9 cellular contexts compared by ENCODE assay signal in the genomic region with DNA sequence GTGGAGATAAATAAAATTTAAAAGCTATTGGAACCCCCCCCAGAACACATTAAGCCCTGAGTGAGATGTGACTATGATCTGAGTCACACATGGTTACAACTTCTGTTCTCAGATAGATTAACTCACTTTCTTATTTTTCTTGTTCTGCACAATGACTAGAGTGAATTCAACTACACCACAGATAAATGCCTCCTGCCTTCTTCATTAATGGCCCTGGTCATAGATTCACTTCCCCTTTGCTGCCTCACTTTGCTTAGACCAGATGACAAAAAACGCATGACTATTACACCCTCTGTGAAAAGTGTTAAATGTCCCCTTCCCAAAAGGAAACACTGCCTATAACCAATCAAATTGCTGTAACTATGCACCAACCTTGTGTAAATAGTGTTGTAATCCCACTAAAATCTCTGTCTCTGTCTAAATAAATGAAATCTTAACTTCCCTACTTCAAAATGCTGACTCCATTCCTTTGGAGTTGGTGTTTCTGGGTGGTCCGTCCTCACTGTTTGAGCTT. TPM values are rescaled to one million over a fixed set of nuclear protein-coding genes. Genes with fewer than 3 reads are reported as not detected.
A peak's percentile ranks its signal among the peaks of the same experiment; 100 is the strongest.
DNase-seq lines count a peak whose midpoint lies in the region; ATAC-seq lines count a peak whose summit lies in the region.
"Had no signal": no experiment of that assay in that cellular context is flagged by ENCODE, and none has a peak within 500 bp of the region (broad histone marks: within the 10 kb centered on the region; RNA-seq: fewer than 3 reads in every experiment).

No MANE protein-coding gene starts in this region.

- peak; percentile 70 for DNase-seq in RPMI7951 (ENCODE audit: low read depth)
- DNase-seq in midbrain (lab: John Stamatoyannopoulos, UW) = peak; percentile 0
- DNase-seq in stimulated activated naive CD4-positive, alpha-beta T cell (lab: John Stamatoyannopoulos, UW) = no peak
- no peak for DNase-seq in NCI-H1930 (lab: John Stamatoyannopoulos, UW)
- DNase-seq in NCI-H1105 (lab: John Stamatoyannopoulos, UW) = no peak
- no peak for DNase-seq in NCI-H2171 (lab: John Stamatoyannopoulos, UW)

- peak; percentile 67 for ATAC-seq in GM18520 (IDR thresholded peaks at IDR 0.05; ENCODE audit: unreplicated experiment)
- peak; percentile 80 for ATAC-seq in HG02798 (IDR thresholded peaks at IDR 0.05; ENCODE audit: poor library complexity, unreplicated experiment)
- ATAC-seq: activated T-helper 17 cell treated with anti-CD3 and anti-CD28 coated beads, Interleukin-2, amount 50 U/mL, for 72 hours had no signal

RNA-seq across cellular contexts. Expression of a gene that starts 49.4 kb away (rescaled TPM):
- not detected in 2 replicates for total RNA-seq in RPMI7951 (2014; rRNA removed; shearing (Covaris generic))
- total RNA-seq: activated T-helper 17 cell treated with anti-CD3 and anti-CD28 coated beads, Interleukin-2, amount 50 U/mL, for 72 hours had no signal

Comparison
In these comparisons a context has a peak if more than half of its experiments do, and no peak if none do; other contexts are left out.
1. DNase-seq: peak in RPMI7951 (single experiment) and midbrain (single experiment); none in stimulated activated naive CD4-positive, alpha-beta T cell (0 of 6), NCI-H1930 (0 of 2), NCI-H1105 (single experiment) and NCI-H2171 (single experiment).